Comparison of ENCODE assay signal across 20 cellular contexts in the genomic region with DNA sequence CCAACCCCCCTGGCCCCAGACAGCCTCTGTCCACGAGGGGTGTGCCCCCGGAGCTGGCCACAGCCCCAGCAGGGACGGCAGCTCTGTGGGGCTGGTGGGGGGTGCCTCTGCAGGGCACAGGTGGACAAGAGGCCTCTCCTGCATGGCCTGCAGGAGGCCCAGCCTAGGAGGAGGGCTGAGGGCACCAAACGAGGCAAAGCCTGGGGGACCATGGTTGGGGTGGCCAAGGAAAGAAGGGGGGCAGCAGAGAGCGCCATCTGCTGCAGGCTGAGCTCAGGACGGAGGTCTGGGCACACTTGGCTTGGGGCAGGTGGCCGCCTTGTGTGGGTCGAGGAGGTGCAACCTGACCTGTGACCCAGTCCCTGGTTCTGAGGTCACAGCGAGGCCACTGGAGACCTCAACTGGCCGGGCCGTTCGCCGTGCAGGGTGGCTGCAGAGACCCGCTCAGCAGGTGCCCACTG. TPM values are rescaled to one million over a fixed set of nuclear protein-coding genes. Genes with fewer than 3 reads are reported as not detected.
DNase-seq lines count a peak whose midpoint lies in the region; ATAC-seq and TF ChIP-seq lines count a peak whose summit lies in the region.
"Had no signal": no experiment of that assay in that cellular context is flagged by ENCODE, and none has a peak within 500 bp of the region (broad histone marks: within the 10 kb centered on the region; RNA-seq: fewer than 3 reads in every experiment).

No MANE protein-coding gene starts in this region.

- ATAC-seq in heart left ventricle (no peak), GM19395 (IDR thresholded peaks at IDR 0.05; ENCODE audit: unreplicated experiment) (no peak), HG02973 (IDR thresholded peaks at IDR 0.05; ENCODE audit: unreplicated experiment) (no peak)
- ATAC-seq: left colon had no signal

- peaks cover 0 to 47% (median 0%) of the 10 kb centered on the region in 12 donors for H3K4me1 ChIP-seq in heart left ventricle
- H3K4me1 ChIP-seq: testis had no signal

- no peaks in the 10 kb centered on the region for H3K27me3 ChIP-seq in heart left ventricle
- H3K27me3 ChIP-seq: testis had no signal

- no peaks in the 10 kb centered on the region for H3K36me3 ChIP-seq in heart left ventricle
- H3K36me3 ChIP-seq: prostate gland had no signal

- H3K27ac ChIP-seq in heart left ventricle = no peak overlapping the region
- H3K27ac ChIP-seq: prostate gland, testis had no signal

- H3K9me3 ChIP-seq in heart left ventricle = peaks cover 0 to 9% (median 2%) of the 10 kb centered on the region in 12 donors
- H3K9me3 ChIP-seq: prostate gland, testis had no signal

- WGBS in heart left ventricle, 4 donors = 80 to 95% (median 84%) methylated on average over 6 to 14 of the region's 14 CpGs

- DNase-seq in heart left ventricle (peak in 3 of 5 donors; percentile 11 to 52 (median 23)), cardiac septum (ENCODE audit: low spot score) (no peak), NB4 (ENCODE audit: low read depth) (no peak), choroid plexus epithelial cell (ENCODE audit: low read depth) (no peak)
- no peak for DNase-seq in activated CD4-positive, alpha-beta T cell treated with anti-CD3 and anti-CD28 coated beads, Interleukin-2, amount 50 U/mL, for 1 hour
- no peak for DNase-seq in stimulated activated CD4-positive, alpha-beta T cell treated with anti-CD3 and anti-CD28 coated beads, Interleukin-2, amount 100 ng/mL, for 48 hours
- DNase-seq: activated CD4-positive, CD25-positive, alpha-beta regulatory T cell; activated T-cell treated with anti-CD3 and anti-CD28 coated beads, Interleukin-2, amount 50 U/mL, for 72 hours; cortex of kidney; DMS153; foreskin fibroblast; left colon; midbrain; NCI-H187; NCI-H345; SIG-M5; testis had no signal

- TF ChIP-seq POLR2A in heart left ventricle (IDR thresholded peaks at IDR 0.05) (no peak), NB4 (IDR thresholded peaks at IDR 0.05; ENCODE audit: extremely low read depth, insufficient read length) (no peak)

- H3K4me3 ChIP-seq in heart left ventricle (no peak overlapping the region), NB4 (ENCODE audit: low read depth, low read length) (no peak overlapping the region), choroid plexus epithelial cell (ENCODE audit: low read depth, low read length) (no peak overlapping the region)
- H3K4me3 ChIP-seq: prostate gland, testis had no signal

- intact Hi-C loops in heart left ventricle (cut with DNase I) = loop anchor here in 3 of 10 donors (10.0 kb wide), 3 partner anchors 68 to 488 kb away; a partner anchor contains a TSS
- intact Hi-C loops in cardiac septum (cut with DNase I) = no loop called here

- TF ChIP-seq CTCF in heart left ventricle (IDR thresholded peaks at IDR 0.05) = no peak
- TF ChIP-seq CTCF in NB4 (IDR thresholded peaks at IDR 0.05; ENCODE audit: low read depth, low read length) = peak; percentile 19
- TF ChIP-seq CTCF in choroid plexus epithelial cell (conservative IDR thresholded peaks at IDR 0.05; ENCODE audit: low read depth, low read length) = peak; percentile 30

RNA-seq across cellular contexts. Expression of a gene that starts 27.3 kb away (rescaled TPM):
- 10 to 100 TPM in 4 of 9 donors, 1 to 10 TPM in 5; 6.0 to 15.6 (median 9.8) TPM for total RNA-seq in heart left ventricle
- 10 to 100 TPM in 1 of 2 donors, 1 to 10 TPM in 1; 6.7 to 13.9 TPM for polyA plus RNA-seq in heart left ventricle
- total RNA-seq in cardiac septum = 10.3 TPM

RNA-seq across cellular contexts. Expression of a gene that starts 40.5 kb away (rescaled TPM):
- 10 to 100 TPM in 8 of 9 donors, 1 to 10 TPM in 1; 7.8 to 77.0 (median 35.9) TPM for total RNA-seq in heart left ventricle
- 10 to 100 TPM; 36.1 to 72.8 TPM for polyA plus RNA-seq in heart left ventricle
- total RNA-seq in cardiac septum = 34.6 TPM

RNA-seq across cellular contexts. Expression of a gene that starts 48.4 kb away (rescaled TPM):
- total RNA-seq in heart left ventricle (10 to 100 TPM; 48.7 to 86.0 (median 65.5) TPM), cardiac septum (51.5 TPM)
- 10 to 100 TPM; 26.6 to 51.3 TPM for polyA plus RNA-seq in heart left ventricle

Comparison
In these comparisons a context has a peak if more than half of its experiments do, and no peak if none do; other contexts are left out.
1. DNase-seq: peak in heart left ventricle (3 of 5); none in cardiac septum (single experiment), NB4 (single experiment), choroid plexus epithelial cell (single experiment), activated CD4-positive, alpha-beta T cell treated with anti-CD3 and anti-CD28 coated beads, Interleukin-2, amount 50 U/mL, for 1 hour (single experiment) and stimulated activated CD4-positive, alpha-beta T cell treated with anti-CD3 and anti-CD28 coated beads, Interleukin-2, amount 100 ng/mL, for 48 hours (0 of 2).
2. CTCF ChIP-seq: peak in NB4 (single experiment) and choroid plexus epithelial cell (single experiment); none in heart left ventricle (0 of 12).